2 cellular contexts compared by ENCODE assay signal in the genomic region with DNA sequence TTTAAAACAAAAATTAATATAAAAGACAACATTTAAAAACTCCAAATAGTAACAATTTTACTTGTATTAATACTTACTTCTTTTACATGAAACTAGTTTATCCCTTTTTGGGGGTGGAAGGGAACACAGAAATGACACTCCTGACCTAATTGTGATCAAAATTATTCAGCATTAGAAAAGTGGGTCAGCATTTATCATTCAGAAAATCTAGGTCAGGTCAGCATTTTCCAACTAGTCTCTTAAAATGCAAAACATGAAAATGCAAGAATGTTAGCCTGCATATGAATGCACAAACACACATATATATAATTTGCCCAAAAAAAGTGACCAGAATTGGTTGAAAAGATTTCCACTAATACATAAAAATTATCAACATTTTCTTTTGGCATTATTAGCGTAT.
TF ChIP-seq lines count a peak whose summit lies in the region.

No MANE protein-coding gene starts in this region.

TF ChIP-seq in HepG2, 621 proteins besides CTCF, POLR2A, EP300 and RAD21:
- TF ChIP-seq MAFK (conservative IDR thresholded peaks at IDR 0.05 in 1 of 2, IDR thresholded peaks at IDR 0.05 in 1 of 2; ENCODE audit: low read length in 2 of 2) (peak in 1 of 2 experiments; percentile 62; a peak in 2 of 4 replicates), MAFF (IDR thresholded peaks at IDR 0.05; ENCODE audit: low read depth, low read length) (peak; percentile 60)
- TF ChIP-seq, protein P1, sequence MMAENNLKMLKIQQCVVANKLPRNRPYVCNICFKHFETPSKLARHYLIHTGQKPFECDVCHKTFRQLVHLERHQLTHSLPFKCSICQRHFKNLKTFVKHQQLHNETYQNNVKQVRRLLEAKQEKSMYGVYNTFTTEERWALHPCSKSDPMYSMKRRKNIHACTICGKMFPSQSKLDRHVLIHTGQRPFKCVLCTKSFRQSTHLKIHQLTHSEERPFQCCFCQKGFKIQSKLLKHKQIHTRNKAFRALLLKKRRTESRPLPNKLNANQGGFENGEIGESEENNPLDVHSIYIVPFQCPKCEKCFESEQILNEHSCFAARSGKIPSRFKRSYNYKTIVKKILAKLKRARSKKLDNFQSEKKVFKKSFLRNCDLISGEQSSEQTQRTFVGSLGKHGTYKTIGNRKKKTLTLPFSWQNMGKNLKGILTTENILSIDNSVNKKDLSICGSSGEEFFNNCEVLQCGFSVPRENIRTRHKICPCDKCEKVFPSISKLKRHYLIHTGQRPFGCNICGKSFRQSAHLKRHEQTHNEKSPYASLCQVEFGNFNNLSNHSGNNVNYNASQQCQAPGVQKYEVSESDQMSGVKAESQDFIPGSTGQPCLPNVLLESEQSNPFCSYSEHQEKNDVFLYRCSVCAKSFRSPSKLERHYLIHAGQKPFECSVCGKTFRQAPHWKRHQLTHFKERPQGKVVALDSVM (CRISPR knock-in tag; IDR thresholded peaks at IDR 0.05), result no peak
TF ChIP-seq in HepG2: peak in this region for 2.

TF ChIP-seq in WTC11, 78 proteins besides CTCF, POLR2A, EP300 and RAD21:
- TF ChIP-seq, protein P2, sequence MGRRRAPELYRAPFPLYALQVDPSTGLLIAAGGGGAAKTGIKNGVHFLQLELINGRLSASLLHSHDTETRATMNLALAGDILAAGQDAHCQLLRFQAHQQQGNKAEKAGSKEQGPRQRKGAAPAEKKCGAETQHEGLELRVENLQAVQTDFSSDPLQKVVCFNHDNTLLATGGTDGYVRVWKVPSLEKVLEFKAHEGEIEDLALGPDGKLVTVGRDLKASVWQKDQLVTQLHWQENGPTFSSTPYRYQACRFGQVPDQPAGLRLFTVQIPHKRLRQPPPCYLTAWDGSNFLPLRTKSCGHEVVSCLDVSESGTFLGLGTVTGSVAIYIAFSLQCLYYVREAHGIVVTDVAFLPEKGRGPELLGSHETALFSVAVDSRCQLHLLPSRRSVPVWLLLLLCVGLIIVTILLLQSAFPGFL (CRISPR knock-in tag; IDR thresholded peaks at IDR 0.05; ENCODE audit: borderline replicate concordance), result no peak
- TF ChIP-seq, protein P3, sequence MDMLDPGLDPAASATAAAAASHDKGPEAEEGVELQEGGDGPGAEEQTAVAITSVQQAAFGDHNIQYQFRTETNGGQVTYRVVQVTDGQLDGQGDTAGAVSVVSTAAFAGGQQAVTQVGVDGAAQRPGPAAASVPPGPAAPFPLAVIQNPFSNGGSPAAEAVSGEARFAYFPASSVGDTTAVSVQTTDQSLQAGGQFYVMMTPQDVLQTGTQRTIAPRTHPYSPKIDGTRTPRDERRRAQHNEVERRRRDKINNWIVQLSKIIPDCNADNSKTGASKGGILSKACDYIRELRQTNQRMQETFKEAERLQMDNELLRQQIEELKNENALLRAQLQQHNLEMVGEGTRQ (CRISPR knock-in tag; IDR thresholded peaks at IDR 0.05), result no peak
- TF ChIP-seq PRRX2 (CRISPR knock-in tag; IDR thresholded peaks at IDR 0.05), result no peak
TF ChIP-seq in WTC11: peak in this region for 0.
